20 cellular contexts compared by ENCODE assay signal in genomic region chr14:85572021-85572420, GRCh38. TPM values are rescaled to one million over a fixed set of nuclear protein-coding genes. Genes with fewer than 3 reads are reported as not detected.
"Had no signal": no experiment of that assay in that cellular context is flagged by ENCODE, and none has a peak within 500 bp of the region (broad histone marks: within the 10 kb centered on the region; RNA-seq: fewer than 3 reads in every experiment).

No MANE protein-coding gene starts in this region.

- H3K27ac Mint-ChIP-seq: activated B cell treated with CpG ODN at 0.5 μM for 24 hours; activated CD8-positive, alpha-beta T cell treated with anti-CD3 and anti-CD28 coated beads, Interleukin-2, amount 10 ng/mL, durations not matched to agents 7 days and 5 days; activated naive CD4-positive, alpha-beta T cell treated with anti-CD3 and anti-CD28 coated beads, Interleukin-2, amount 50 U/mL, for 72 hours; dendritic cell treated with granulocyte-macrophage colony-stimulating factor and Interleukin-4, amounts not matched to agents 40 ng/mL and 50 ng/mL, for 4 days; natural killer cell treated with Interleukin-12 subunit alpha and Interleukin-12 subunit beta and Interleukin-15 and Interleukin-18, amount 100 ng/mL, for 72 hours; T-helper 2 cell treated with Interferon-gamma antibody and Interleukin-4, amounts not matched to agents 5 μg/mL and 100 μg/mL, for 36 hours had no signal

- H3K9me3 Mint-ChIP-seq: activated B cell treated with CpG ODN at 0.5 μM for 24 hours; brain; dendritic cell treated with granulocyte-macrophage colony-stimulating factor and Interleukin-4, amounts not matched to agents 40 ng/mL and 50 ng/mL, for 4 days; natural killer cell treated with Interleukin-12 subunit alpha and Interleukin-12 subunit beta and Interleukin-15 and Interleukin-18, amount 100 ng/mL, for 72 hours; T-helper 2 cell treated with Interferon-gamma antibody and Interleukin-4, amounts not matched to agents 5 μg/mL and 100 μg/mL, for 36 hours had no signal

- H3K36me3 Mint-ChIP-seq: activated naive CD4-positive, alpha-beta T cell treated with anti-CD3 and anti-CD28 coated beads, Interleukin-2, amount 50 U/mL, for 72 hours; natural killer cell treated with Interleukin-12 subunit alpha and Interleukin-12 subunit beta and Interleukin-15 and Interleukin-18, amount 100 ng/mL, for 72 hours had no signal

- DNase-seq: activated B cell treated with CpG ODN at 0.5 μM for 24 hours; activated CD4-positive, alpha-beta T cell treated with anti-CD3 and anti-CD28 coated beads for 48 hours; activated CD8-positive, alpha-beta memory T cell treated with anti-CD3 and anti-CD28 coated beads, Interleukin-2, amount 50 U/mL, for 4 hours; activated CD8-positive, alpha-beta T cell treated with anti-CD3 and anti-CD28 coated beads, Interleukin-2, amount 10 ng/mL, durations not matched to agents 7 days and 5 days; activated gamma-delta T cell; activated T-cell treated with anti-CD3 and anti-CD28 coated beads, Interleukin-2, amount 50 U/mL, for 48 hours; amygdala; effector memory CD4-positive, alpha-beta T cell; mammary epithelial cell; nucleus accumbens; stimulated activated CD4-positive, alpha-beta T cell treated with anti-CD3 and anti-CD28 coated beads, Interleukin-12 subunit alpha, Interleukin-12 subunit beta, amount 100 ng/mL, for 4 hours; stimulated activated CD4-positive, alpha-beta T cell treated with anti-CD3 and anti-CD28 coated beads, Interleukin-2, amount 100 ng/mL, for 24 hours had no signal

- H3K27me3 Mint-ChIP-seq: activated B cell treated with CpG ODN at 0.5 μM for 24 hours; brain; dendritic cell treated with granulocyte-macrophage colony-stimulating factor and Interleukin-4, amounts not matched to agents 40 ng/mL and 50 ng/mL, for 4 days had no signal

- H3K4me1 Mint-ChIP-seq: activated B cell treated with CpG ODN at 0.5 μM for 24 hours had no signal

- ATAC-seq: activated CD8-positive, alpha-beta T cell treated with anti-CD3 and anti-CD28 coated beads, Interleukin-2, amount 10 ng/mL, durations not matched to agents 7 days and 5 days; left lobe of liver; natural killer cell treated with Interleukin-12 subunit alpha and Interleukin-12 subunit beta and Interleukin-15 and Interleukin-18, amount 100 ng/mL, for 72 hours; sciatic nerve had no signal

- H3K4me3 Mint-ChIP-seq: activated B cell treated with CpG ODN at 0.5 μM for 24 hours; activated CD8-positive, alpha-beta T cell treated with anti-CD3 and anti-CD28 coated beads, Interleukin-2, amount 10 ng/mL, durations not matched to agents 7 days and 5 days; brain; dendritic cell treated with granulocyte-macrophage colony-stimulating factor and Interleukin-4, amounts not matched to agents 40 ng/mL and 50 ng/mL, for 4 days; natural killer cell treated with Interleukin-12 subunit alpha and Interleukin-12 subunit beta and Interleukin-15 and Interleukin-18, amount 100 ng/mL, for 72 hours; T-helper 2 cell treated with Interferon-gamma antibody and Interleukin-4, amounts not matched to agents 5 μg/mL and 100 μg/mL, for 36 hours had no signal

- FAIRE-seq: islet of Langerhans had no signal

RNA-seq across cellular contexts. Expression of gene FLRT2, which starts 42.1 kb away (rescaled TPM):
- total RNA-seq: activated B cell treated with CpG ODN at 0.5 μM for 24 hours; activated CD8-positive, alpha-beta T cell treated with anti-CD3 and anti-CD28 coated beads, Interleukin-2, amount 10 ng/mL, durations not matched to agents 7 days and 5 days; activated naive CD4-positive, alpha-beta T cell treated with anti-CD3 and anti-CD28 coated beads, Interleukin-2, amount 50 U/mL, for 72 hours had no signal
